ENCODE assay signal across 16 cellular contexts in the genomic region with DNA sequence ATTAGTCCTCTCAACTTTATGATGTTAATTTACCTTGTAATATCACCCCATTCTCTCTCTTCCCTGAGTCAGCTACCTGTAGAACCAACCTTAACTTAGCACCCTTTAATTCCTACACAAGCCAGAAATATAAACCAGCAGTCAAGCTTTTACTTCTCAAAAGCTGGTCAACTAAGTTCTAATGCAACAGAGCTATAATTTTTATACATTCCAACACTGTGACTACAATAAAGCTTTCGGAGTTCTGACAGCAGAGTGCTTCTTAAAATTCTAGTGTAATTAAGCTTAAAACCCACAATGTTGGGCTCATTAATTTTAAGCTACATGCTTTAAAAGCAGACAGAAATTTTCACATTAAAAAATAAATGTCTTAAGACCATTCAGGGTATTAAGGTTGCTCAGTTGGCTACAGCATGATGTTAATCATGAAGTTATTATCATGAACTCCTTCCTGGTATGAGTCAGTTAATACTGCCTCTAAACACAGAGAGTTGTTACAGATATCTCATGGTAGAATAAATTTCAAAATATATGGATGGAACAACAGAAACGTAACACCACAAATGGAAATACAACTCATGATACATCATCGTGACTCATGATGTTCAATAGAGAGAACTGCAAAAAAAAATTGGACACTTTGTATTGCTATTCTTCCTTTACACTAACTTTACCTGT.
DNase-seq lines count a peak whose midpoint lies in the region; ATAC-seq, FAIRE-seq and TF ChIP-seq lines count a peak whose summit lies in the region.
"Had no signal": no experiment of that assay in that cellular context is flagged by ENCODE, and none has a peak within 500 bp of the region (broad histone marks: within the 10 kb centered on the region; RNA-seq: fewer than 3 reads in every experiment).

No MANE protein-coding gene starts in this region.

- no peak overlapping the region for H3K4me2 ChIP-seq in K562 (ENCODE audit: insufficient read depth, low read length)

- H3K36me3 ChIP-seq in K562 (ENCODE audit: control insufficient read depth, insufficient read depth, low read length) = no peaks in the 10 kb centered on the region

- no peaks in the 10 kb centered on the region for H3K79me2 ChIP-seq in K562 (ENCODE audit: control insufficient read depth, insufficient read depth, low read length)

- no TSS peak for BruUV-seq in K562 (replicated peaks; lab: Mats Ljungman, UMichigan)

- DNase-seq in A172 (ENCODE audit: low spot score) = peak; percentile 78
- peak; percentile 91 for DNase-seq in HFFc6
- no peak for DNase-seq in K562 (ENCODE audit: extremely low read depth in 1 of 4, low spot score in 3 of 4)
- DNase-seq in lower leg skin (ENCODE audit: low spot score in 2 of 2) = no peak
- DNase-seq in mucosa of gallbladder (ENCODE audit: low spot score) = no peak
- DNase-seq: activated naive CD8-positive, alpha-beta T cell treated with anti-CD3 and anti-CD28 coated beads, Interleukin-2, amount 10 ng/mL, durations not matched to agents 7 days and 5 days; heart right ventricle; naive B cell; SJCRH30; stimulated activated CD4-positive, alpha-beta T cell treated with anti-CD3 and anti-CD28 coated beads, Interleukin-4, amount 100 ng/mL, for 4 hours had no signal

- H2AFZ ChIP-seq in K562 (ENCODE audit: low read depth, low read length) = no peak overlapping the region

- H3K4me1 ChIP-seq in K562 (replicated peaks in 1 of 2; ENCODE audit: control insufficient read depth in 2 of 2, insufficient read depth in 2 of 2, low read length in 2 of 2) = no peaks in the 10 kb centered on the region
- H3K4me1 ChIP-seq: heart right ventricle, SJCRH30 had no signal

- H3K9me3 ChIP-seq in K562 (replicated peaks; ENCODE audit: control insufficient read depth, insufficient read depth, low read depth, low read length) = no peaks in the 10 kb centered on the region
- H3K9me3 ChIP-seq: heart right ventricle, SJCRH30, thoracic aorta had no signal

- intact Hi-C loops in K562 (cut with micrococcal nuclease) = no loop called here
- intact Hi-C loops in lower leg skin (cut with DNase I; ENCODE audit: low total_unique reads) = no loop called here

- H3K4me1 Mint-ChIP-seq in HFFc6 (ENCODE audit: low read depth) = peaks cover 44% of the 10 kb centered on the region
- H3K4me1 Mint-ChIP-seq: activated naive CD8-positive, alpha-beta T cell treated with anti-CD3 and anti-CD28 coated beads, Interleukin-2, amount 10 ng/mL, durations not matched to agents 7 days and 5 days; IgD-negative memory B cell; naive B cell had no signal

- no peak for TF ChIP-seq EP300 in K562 (IDR thresholded peaks at IDR 0.05; ENCODE audit: low read length)

- WGBS in K562 (ENCODE audit: insufficient coverage, low coverage, missing lambda C conversion rate) = 0% methylated on average over 3 of the region's 3 CpGs
- 69 to 72% methylated on average over 3 of the region's 3 CpGs for WGBS in lower leg skin, 2 donors

- FAIRE-seq in K562 (lab: Jason Lieb, UNC) (no peak), islet of Langerhans (lab: Jason Lieb, UNC) (peak; percentile 65)
- FAIRE-seq: A204.1 had no signal

- H3K27ac Mint-ChIP-seq in HFFc6 = peak overlapping the region; percentile 88
- H3K27ac Mint-ChIP-seq: activated naive CD8-positive, alpha-beta T cell treated with anti-CD3 and anti-CD28 coated beads, Interleukin-2, amount 10 ng/mL, durations not matched to agents 7 days and 5 days; IgD-negative memory B cell; naive B cell had no signal

- CTCF ChIA-PET in K562 (lab: Yijun Ruan, JAX; ENCODE audit: low intra/inter-chr PET ratio) = no interaction called here

- TF ChIP-seq RAD21 in K562 (CRISPR knock-in tag; conservative IDR thresholded peaks at IDR 0.05 in 1 of 2, IDR thresholded peaks at IDR 0.05 in 1 of 2) = no peak

- TF ChIP-seq POLR2A in K562 (conservative IDR thresholded peaks at IDR 0.05) (no peak), lower leg skin (IDR thresholded peaks at IDR 0.05) (no peak)

- H3K9ac ChIP-seq in K562 (ENCODE audit: insufficient read depth in 1 of 2, low read depth in 2 of 2, low read length in 2 of 2) = no peak overlapping the region

- no peak for ATAC-seq in K562
- no peak for ATAC-seq in HG03097 (IDR thresholded peaks at IDR 0.05; ENCODE audit: low FRiP score, unreplicated experiment)
- no peak for ATAC-seq in GM19395 (IDR thresholded peaks at IDR 0.05; ENCODE audit: unreplicated experiment)
- ATAC-seq: heart right ventricle had no signal

- no peaks in the 10 kb centered on the region for H3K27me3 Mint-ChIP-seq in HFFc6 (ENCODE audit: insufficient read depth)
- H3K27me3 Mint-ChIP-seq: IgD-negative memory B cell had no signal

- peaks cover 21% of the 10 kb centered on the region for H3K36me3 Mint-ChIP-seq in HFFc6 (ENCODE audit: low read depth)
- H3K36me3 Mint-ChIP-seq: activated naive CD8-positive, alpha-beta T cell treated with anti-CD3 and anti-CD28 coated beads, Interleukin-2, amount 10 ng/mL, durations not matched to agents 7 days and 5 days; IgD-negative memory B cell; naive B cell had no signal

- H3K27ac ChIP-seq in K562 (ENCODE audit: extremely low read depth, low read depth, low read length) = no peak overlapping the region
- H3K27ac ChIP-seq: SJCRH30, thoracic aorta had no signal

- POLR2A ChIA-PET in K562 (lab: Yijun Ruan, JAX) = no interaction called here

- H3K4me3 ChIP-seq in K562 (no peak overlapping the region), lower leg skin (ENCODE audit: low read depth, poor library complexity, severe bottlenecking) (no peak overlapping the region)
- H3K4me3 ChIP-seq: heart right ventricle, SJCRH30, thoracic aorta had no signal

- peak overlapping the region; percentile 68 for H3K4me3 Mint-ChIP-seq in HFFc6
- H3K4me3 Mint-ChIP-seq: activated naive CD8-positive, alpha-beta T cell treated with anti-CD3 and anti-CD28 coated beads, Interleukin-2, amount 10 ng/mL, durations not matched to agents 7 days and 5 days; IgD-negative memory B cell; naive B cell had no signal

- no peak for TF ChIP-seq CTCF in HFFc6 (IDR thresholded peaks at IDR 0.05)
- TF ChIP-seq CTCF in K562 (IDR thresholded peaks at IDR 0.05 in 2 of 3, conservative IDR thresholded peaks at IDR 0.05 in 1 of 3; ENCODE audit: insufficient read depth in 2 of 3, low read depth in 1 of 3, low read length in 3 of 3) = no peak
- TF ChIP-seq CTCF in lower leg skin (IDR thresholded peaks at IDR 0.05) = no peak

- H3K27me3 ChIP-seq in K562 (ENCODE audit: control insufficient read depth in 2 of 2, insufficient read depth in 2 of 2, low read length in 2 of 2) = no peaks in the 10 kb centered on the region
- H3K27me3 ChIP-seq: heart right ventricle, SJCRH30 had no signal

- in situ Hi-C loops in K562 (cut with MboI) = no loop called here

- H3K9me1 ChIP-seq in K562 (ENCODE audit: control insufficient read depth, insufficient read depth, low read length) = no peaks in the 10 kb centered on the region

- no peaks in the 10 kb centered on the region for H3K9me3 Mint-ChIP-seq in HFFc6
- H3K9me3 Mint-ChIP-seq: activated naive CD8-positive, alpha-beta T cell treated with anti-CD3 and anti-CD28 coated beads, Interleukin-2, amount 10 ng/mL, durations not matched to agents 7 days and 5 days; IgD-negative memory B cell; naive B cell had no signal

- no peaks in the 10 kb centered on the region for H4K20me1 ChIP-seq in K562 (replicated peaks; ENCODE audit: control insufficient read depth, insufficient read depth, low read length)

TF ChIP-seq in K562, 482 proteins besides CTCF, POLR2A, EP300 and RAD21:
- peak; percentile 33; the same call in 1 of the 2 replicates for TF ChIP-seq FOSL1 (tag; conservative IDR thresholded peaks at IDR 0.05)
- no peak for TF ChIP-seq OTX1 (CRISPR knock-in tag; IDR thresholded peaks at IDR 0.05)

Comparison
In these comparisons a context has a peak if more than half of its experiments do, and no peak if none do; other contexts are left out.
1. DNase-seq: peak in A172 (single experiment) and HFFc6 (single experiment); none in K562 (0 of 4), lower leg skin (0 of 2) and mucosa of gallbladder (single experiment).